In the genomic region with DNA sequence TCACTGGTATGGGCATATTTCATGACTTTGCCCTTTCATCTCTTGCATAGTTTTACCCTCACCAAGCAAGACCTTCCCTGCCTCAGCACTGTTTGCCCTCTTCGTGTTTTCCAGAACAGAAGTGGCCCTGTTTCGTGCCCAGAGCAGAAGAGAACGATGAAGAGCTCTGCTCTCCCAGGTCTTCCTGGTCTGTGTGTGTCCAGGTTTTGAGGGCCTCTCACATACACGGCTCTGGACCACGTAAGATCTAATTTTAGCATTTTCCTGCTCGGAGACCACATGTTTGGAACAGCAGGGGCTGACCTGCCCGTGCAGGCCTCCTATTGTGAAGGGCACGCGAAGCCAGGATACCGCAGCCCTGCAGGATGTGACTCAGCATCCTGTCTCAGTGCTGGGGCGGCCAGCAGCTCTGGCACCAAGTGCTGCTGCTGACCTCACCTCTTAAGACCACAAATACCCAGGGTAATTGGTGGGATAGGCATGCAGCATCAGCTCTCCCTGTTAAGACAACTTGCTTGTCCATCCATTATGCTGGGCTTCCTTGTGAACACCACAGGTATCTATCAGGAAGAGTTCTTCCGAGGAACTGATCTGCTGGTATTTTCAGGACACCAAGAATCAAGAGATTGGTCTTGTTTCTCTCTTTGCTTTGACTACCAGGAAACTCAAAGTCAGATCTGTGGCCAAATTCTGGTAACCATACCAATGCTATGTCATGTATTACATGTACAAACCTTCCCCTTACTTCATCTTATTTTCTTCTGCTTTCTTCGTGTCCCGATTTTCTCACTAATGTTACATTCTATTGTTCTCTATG, we compare ENCODE assay signal across 8 cellular contexts. TPM values are rescaled to one million over a fixed set of nuclear protein-coding genes. Genes with fewer than 3 reads are reported as not detected.
A peak's percentile ranks its signal among the peaks of the same experiment; 100 is the strongest.
DNase-seq lines count a peak whose midpoint lies in the region; ATAC-seq and TF ChIP-seq lines count a peak whose summit lies in the region.

No MANE protein-coding gene starts in this region.

- peak overlapping the region; percentile 72 for H3K27ac ChIP-seq in caudate nucleus (ENCODE audit: low read depth, low read length)

- POLR2A ChIA-PET in WTC11 (lab: Charles Lee), result no interaction called here

- H3K4me1 Mint-ChIP-seq in WTC11, result peaks cover 38% of the 10 kb centered on the region

- peak overlapping the region; percentile 94 for H3K27ac Mint-ChIP-seq in WTC11

- DNase-seq in GF-D8 (lab: John Stamatoyannopoulos, UW), result peak; percentile 91
- DNase-seq in H4 (ENCODE audit: low spot score), result peak; percentile 100
- DNase-seq in M059J (ENCODE audit: low read depth), result peak; percentile 99
- DNase-seq in WTC11 (ENCODE audit: low spot score), result peak; percentile 32
- DNase-seq in caudate nucleus (lab: John Stamatoyannopoulos, UW), result peak in 8 of 61 donors; percentile 17 to 89 (median 28)
- peak; percentile 60 for DNase-seq in left kidney (ENCODE audit: low read depth, low spot score)
- DNase-seq in stimulated activated CD4-positive, alpha-beta T cell treated with anti-CD3 and anti-CD28 coated beads, TNF-alpha, amount 100 ng/mL, for 4 hours (ENCODE audit: low read depth in 3 of 3), result peak; percentile 26 to 41 (median 29)
- DNase-seq in hippocampal formation (lab: John Stamatoyannopoulos, UW), result no peak

- no peaks in the 10 kb centered on the region for H3K9me3 Mint-ChIP-seq in WTC11

- TF ChIP-seq CTCF in WTC11 (IDR thresholded peaks at IDR 0.05), result no peak

- no peaks in the 10 kb centered on the region for H3K27me3 Mint-ChIP-seq in WTC11 (ENCODE audit: low read depth)

- no peak overlapping the region for H3K4me3 Mint-ChIP-seq in WTC11

- peak; percentile 72 for ATAC-seq in WTC11

- peaks cover 3% of the 10 kb centered on the region; the same call in 1 of the 2 replicates for H3K36me3 Mint-ChIP-seq in WTC11

- CTCF ChIA-PET in WTC11 (lab: Charles Lee), result interaction anchor here (1.3 to 1.7 kb wide), 2 partner anchors 11 to 46 kb away, joined by 3 to 4 read pairs; no protein-coding TSS in a partner anchor

TF ChIP-seq in WTC11, 78 proteins besides CTCF, POLR2A, EP300 and RAD21:
- TF ChIP-seq ZNF396 (CRISPR knock-in tag; IDR thresholded peaks at IDR 0.05; ENCODE audit: borderline replicate concordance) (no peak), TEAD4 (CRISPR knock-in tag; IDR thresholded peaks at IDR 0.05) (no peak), FOXK1 (CRISPR knock-in tag; IDR thresholded peaks at IDR 0.05) (0 out of 2 replicates have a peak, but pooled peaks have one; percentile 16), NFE2L1 (CRISPR knock-in tag; IDR thresholded peaks at IDR 0.05) (peak; percentile 97)
- TF ChIP-seq, protein P1, sequence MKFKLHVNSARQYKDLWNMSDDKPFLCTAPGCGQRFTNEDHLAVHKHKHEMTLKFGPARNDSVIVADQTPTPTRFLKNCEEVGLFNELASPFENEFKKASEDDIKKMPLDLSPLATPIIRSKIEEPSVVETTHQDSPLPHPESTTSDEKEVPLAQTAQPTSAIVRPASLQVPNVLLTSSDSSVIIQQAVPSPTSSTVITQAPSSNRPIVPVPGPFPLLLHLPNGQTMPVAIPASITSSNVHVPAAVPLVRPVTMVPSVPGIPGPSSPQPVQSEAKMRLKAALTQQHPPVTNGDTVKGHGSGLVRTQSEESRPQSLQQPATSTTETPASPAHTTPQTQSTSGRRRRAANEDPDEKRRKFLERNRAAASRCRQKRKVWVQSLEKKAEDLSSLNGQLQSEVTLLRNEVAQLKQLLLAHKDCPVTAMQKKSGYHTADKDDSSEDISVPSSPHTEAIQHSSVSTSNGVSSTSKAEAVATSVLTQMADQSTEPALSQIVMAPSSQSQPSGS (CRISPR knock-in tag; IDR thresholded peaks at IDR 0.05; ENCODE audit: borderline replicate concordance, low read depth), result no peak
- TF ChIP-seq, protein P2, sequence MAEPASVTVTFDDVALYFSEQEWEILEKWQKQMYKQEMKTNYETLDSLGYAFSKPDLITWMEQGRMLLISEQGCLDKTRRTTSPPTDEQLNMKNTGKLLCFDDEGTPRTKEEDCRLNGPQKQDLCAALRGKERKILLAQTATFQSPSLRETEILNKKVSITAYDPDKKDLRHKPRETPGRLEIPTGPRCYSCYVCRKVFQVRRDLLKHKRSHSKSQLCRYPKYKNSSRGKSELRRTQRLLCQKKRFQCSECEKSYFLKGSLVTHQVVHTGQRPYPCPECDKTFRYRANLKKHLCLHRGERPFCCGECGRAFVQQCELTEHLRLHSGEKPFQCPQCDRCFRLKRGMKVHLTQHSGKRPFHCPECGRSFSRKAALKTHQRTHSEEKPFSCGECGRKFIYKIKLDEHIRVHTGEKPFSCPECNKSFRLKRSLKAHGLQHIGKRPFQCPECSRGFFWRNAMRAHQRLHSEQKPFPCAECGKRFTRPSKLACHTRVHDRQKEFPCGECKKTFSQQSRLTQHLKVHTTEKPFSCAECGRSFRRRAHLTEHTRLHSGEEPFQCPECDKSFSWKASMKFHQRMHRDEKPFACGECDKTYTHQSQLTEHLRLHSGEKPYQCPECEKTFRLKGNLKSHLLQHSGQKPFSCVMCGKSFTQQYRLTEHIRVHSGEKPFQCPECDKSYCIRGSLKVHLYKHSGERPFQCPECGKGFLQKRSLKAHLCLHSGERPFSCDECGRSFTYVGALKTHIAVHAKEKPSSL (CRISPR knock-in tag; conservative IDR thresholded peaks at IDR 0.05), result no peak
- TF ChIP-seq, protein P3, sequence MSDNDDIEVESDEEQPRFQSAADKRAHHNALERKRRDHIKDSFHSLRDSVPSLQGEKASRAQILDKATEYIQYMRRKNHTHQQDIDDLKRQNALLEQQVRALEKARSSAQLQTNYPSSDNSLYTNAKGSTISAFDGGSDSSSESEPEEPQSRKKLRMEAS (CRISPR knock-in tag; IDR thresholded peaks at IDR 0.05), result peak; percentile 49; the same call in 1 of the 2 replicates

RNA-seq across cellular contexts. Expression of a gene that starts 19.0 kb away (rescaled TPM):
- 6.8 and 7.9 TPM in 2 replicates for total RNA-seq in H4 (2014; rRNA removed; shearing (Covaris generic))
- total RNA-seq in M059J (2014; rRNA removed; shearing (Covaris generic)), result 10.5 and 20.1 TPM in 2 replicates
- 18.7 to 23.1 TPM (median 21.3 TPM) in 3 replicates for total RNA-seq in WTC11 (2021)

RNA-seq across cellular contexts. Expression of a gene that starts 41.5 kb away (rescaled TPM):
- not detected in 2 replicates for total RNA-seq in H4 (2014; rRNA removed; shearing (Covaris generic))
- not detected in 2 replicates for total RNA-seq in M059J (2014; rRNA removed; shearing (Covaris generic))
- total RNA-seq in WTC11 (2021), result 0.17 TPM in 1 of 3 replicates, not detected in the others

Comparison
In these comparisons a context has a peak if more than half of its experiments do, and no peak if none do; other contexts are left out.
1. DNase-seq: peak in GF-D8 (single experiment), H4 (single experiment), M059J (single experiment), WTC11 (single experiment), left kidney (single experiment) and stimulated activated CD4-positive, alpha-beta T cell treated with anti-CD3 and anti-CD28 coated beads, TNF-alpha, amount 100 ng/mL, for 4 hours (3 of 3); none in hippocampal formation (0 of 2).